ENCODE assay signal across 35 cellular contexts in the genomic region with DNA sequence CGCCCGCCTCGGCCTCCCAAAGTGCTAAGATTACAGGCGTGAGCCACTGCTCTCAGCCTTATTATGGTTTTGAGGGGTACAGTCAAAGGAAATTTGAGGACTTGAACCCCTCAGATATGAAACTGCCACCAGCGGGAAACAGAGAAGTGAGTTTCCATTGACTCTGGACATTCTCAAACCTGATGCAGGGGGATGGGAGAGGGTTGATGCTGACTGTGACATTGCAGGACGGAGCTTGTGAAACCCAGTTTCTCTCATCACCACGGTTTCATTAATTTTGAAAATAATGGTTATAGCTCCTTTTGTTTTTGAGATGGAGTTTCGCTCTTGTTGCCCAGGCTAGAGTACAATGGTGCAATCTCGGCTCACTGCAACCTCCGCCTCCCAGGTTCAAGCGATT.
"Had no signal": no experiment of that assay in that cellular context is flagged by ENCODE, and none has a peak within 500 bp of the region (broad histone marks: within the 10 kb centered on the region; RNA-seq: fewer than 3 reads in every experiment).

No MANE protein-coding gene starts in this region.

- H3K4me1 Mint-ChIP-seq: brain, endodermal cell had no signal

- H3K4me3 Mint-ChIP-seq: activated B cell treated with CpG ODN at 0.5 μM for 24 hours; activated CD8-positive, alpha-beta T cell treated with anti-CD3 and anti-CD28 coated beads for 36 hours; activated naive CD4-positive, alpha-beta T cell treated with anti-CD3 and anti-CD28 coated beads, Interleukin-2, amount 10 ng/mL, durations not matched to agents 7 days and 5 days; brain; endodermal cell; T-helper 17 cell; T-helper 2 cell treated with Interferon-gamma antibody and Interleukin-4, amounts not matched to agents 5 μg/mL and 100 μg/mL, for 36 hours had no signal

- H3K27ac Mint-ChIP-seq: activated naive CD4-positive, alpha-beta T cell treated with anti-CD3 and anti-CD28 coated beads, Interleukin-2, amount 50 U/mL, for 72 hours; endodermal cell; T-helper 17 cell; T-helper 2 cell treated with Interferon-gamma antibody and Interleukin-4, amounts not matched to agents 5 μg/mL and 100 μg/mL, for 36 hours had no signal

- H3K4me3 ChIP-seq: adrenal gland, ascending aorta, breast epithelium, cardiac muscle cell, colonic mucosa, dorsolateral prefrontal cortex, esophagus muscularis mucosa, gastrocnemius medialis, heart left ventricle had no signal

- H3K27me3 Mint-ChIP-seq: activated B cell treated with CpG ODN at 0.5 μM for 24 hours; activated CD8-positive, alpha-beta T cell treated with anti-CD3 and anti-CD28 coated beads for 36 hours; activated naive CD4-positive, alpha-beta T cell treated with anti-CD3 and anti-CD28 coated beads, Interleukin-2, amount 10 ng/mL, durations not matched to agents 7 days and 5 days; brain; T-helper 17 cell had no signal

- H3K27ac ChIP-seq: adrenal gland, ascending aorta, breast epithelium, cardiac muscle cell, colonic mucosa, dorsolateral prefrontal cortex, esophagus muscularis mucosa, foreskin keratinocyte, gastrocnemius medialis, heart left ventricle, WERI-Rb-1 had no signal

- ATAC-seq: activated CD4-positive, CD25-positive, alpha-beta regulatory T cell treated with anti-CD3 and anti-CD28 coated beads, Interleukin-2, amount 50 U/mL, for 24 hours; activated CD8-positive, alpha-beta T cell treated with anti-CD3 and anti-CD28 coated beads for 36 hours; activated naive CD4-positive, alpha-beta T cell treated with anti-CD3 and anti-CD28 coated beads, Interleukin-2, amount 50 U/mL, for 72 hours; foreskin keratinocyte; gastrocnemius medialis; heart left ventricle; T-helper 17 cell had no signal

- DNase-seq: activated B cell treated with CpG ODN at 0.5 μM for 24 hours; activated CD4-positive, alpha-beta T cell treated with anti-CD3 and anti-CD28 coated beads for 48 hours; activated CD4-positive, alpha-beta T cell treated with anti-CD3 and anti-CD28 coated beads, Interleukin-2, amount 50 U/mL, for 1 hour; activated CD4-positive, alpha-beta T cell treated with anti-CD3 and anti-CD28 coated beads, Interleukin-2, amount 50 U/mL, for 48 hours; activated CD8-positive, alpha-beta memory T cell treated with anti-CD3 and anti-CD28 coated beads for 24 hours; activated CD8-positive, alpha-beta T cell treated with anti-CD3 and anti-CD28 coated beads for 36 hours; activated gamma-delta T cell; activated naive CD4-positive, alpha-beta T cell; activated naive CD4-positive, alpha-beta T cell treated with anti-CD3 and anti-CD28 coated beads, Interleukin-2, amount 10 ng/mL, durations not matched to agents 7 days and 5 days; activated T-cell treated with anti-CD3 and anti-CD28 coated beads, Interleukin-2, amount 50 U/mL, for 48 hours; adrenal gland; amygdala; central memory CD4-positive, alpha-beta T cell; cerebellar nuclear complex; colonic mucosa; dorsolateral prefrontal cortex; effector memory CD4-positive, alpha-beta T cell; endodermal cell; erythroblast; foreskin keratinocyte; gastrocnemius medialis; glutamatergic neuron; heart left ventricle; T-helper 1 cell; T-helper 17 cell; T1000; WERI-Rb-1 had no signal

- H3K9me3 Mint-ChIP-seq: activated B cell treated with CpG ODN at 0.5 μM for 24 hours; activated CD8-positive, alpha-beta T cell treated with anti-CD3 and anti-CD28 coated beads for 36 hours; activated naive CD4-positive, alpha-beta T cell treated with anti-CD3 and anti-CD28 coated beads, Interleukin-2, amount 10 ng/mL, durations not matched to agents 7 days and 5 days; activated naive CD4-positive, alpha-beta T cell treated with anti-CD3 and anti-CD28 coated beads, Interleukin-2, amount 50 U/mL, for 72 hours; T-helper 2 cell treated with Interferon-gamma antibody and Interleukin-4, amounts not matched to agents 5 μg/mL and 100 μg/mL, for 36 hours had no signal

- H3K4me1 ChIP-seq: adrenal gland, ascending aorta, breast epithelium, colonic mucosa, foreskin keratinocyte, gastrocnemius medialis had no signal

- H3K36me3 ChIP-seq: breast epithelium, cardiac muscle cell, colonic mucosa, gastrocnemius medialis, WERI-Rb-1 had no signal

- H3K27me3 ChIP-seq: adrenal gland, ascending aorta, breast epithelium, cardiac muscle cell, colonic mucosa, esophagus muscularis mucosa, foreskin keratinocyte, gastrocnemius medialis, heart left ventricle had no signal

- H3K9me3 ChIP-seq: adrenal gland, ascending aorta, breast epithelium, colonic mucosa, esophagus muscularis mucosa, gastrocnemius medialis, heart left ventricle had no signal
